ENCODE assay signal across 12 cellular contexts in genomic region chr19:38710928-38711725, GRCh38. TPM values are rescaled to one million over a fixed set of nuclear protein-coding genes. Genes with fewer than 3 reads are reported as not detected.
DNase-seq lines count a peak whose midpoint lies in the region; ATAC-seq and TF ChIP-seq lines count a peak whose summit lies in the region.
"Had no signal": no experiment of that assay in that cellular context is flagged by ENCODE, and none has a peak within 500 bp of the region (broad histone marks: within the 10 kb centered on the region; RNA-seq: fewer than 3 reads in every experiment).

No MANE protein-coding gene starts in this region.

- H3K27ac ChIP-seq in adrenal gland (peak overlapping the region; percentile 22 to 93 (median 82)), right atrium auricular region (peak overlapping the region; percentile 86 to 93), sigmoid colon (peak overlapping the region; percentile 78 to 97 (median 86))
- H3K27ac ChIP-seq: C4-2B had no signal

- H3K9me3 ChIP-seq in adrenal gland (replicated peaks in 1 of 3) (no peaks in the 10 kb centered on the region), right atrium auricular region (no peaks in the 10 kb centered on the region), sigmoid colon (no peaks in the 10 kb centered on the region)

- H3K4me1 ChIP-seq in adrenal gland (replicated peaks in 1 of 2): peaks cover 63 to 91% of the 10 kb centered on the region in 2 donors
- peaks cover 3 to 94% of the 10 kb centered on the region in 2 donors for H3K4me1 ChIP-seq in right atrium auricular region
- peaks cover 0 to 93% (median 88%) of the 10 kb centered on the region in 4 donors for H3K4me1 ChIP-seq in sigmoid colon

- H3K27me3 ChIP-seq in adrenal gland: no peaks in the 10 kb centered on the region
- no peaks in the 10 kb centered on the region for H3K27me3 ChIP-seq in right atrium auricular region
- H3K27me3 ChIP-seq in sigmoid colon: no peaks in the 10 kb centered on the region

- TF ChIP-seq POLR2A in adrenal gland (IDR thresholded peaks at IDR 0.05) (no peak), sigmoid colon (IDR thresholded peaks at IDR 0.05) (peak in 1 of 2 donors; percentile 7)

- no peak overlapping the region for H3K4me3 Mint-ChIP-seq in activated naive CD4-positive, alpha-beta T cell treated with anti-CD3 and anti-CD28 coated beads for 36 hours

- TF ChIP-seq EP300 in sigmoid colon (IDR thresholded peaks at IDR 0.05): no peak

- DNase-seq in AG20443 (ENCODE audit: low spot score) (peak; percentile 47), adrenal gland (peak in 3 of 7 donors; percentile 46 to 65 (median 59)), right atrium auricular region (ENCODE audit: low spot score) (no peak), sigmoid colon (no peak), SKM-1 (lab: John Stamatoyannopoulos, UW; ENCODE audit: unreplicated experiment) (no peak), NAMALWA (ENCODE audit: low spot score) (no peak)
- no peak for DNase-seq in activated naive CD4-positive, alpha-beta T cell treated with anti-CD3 and anti-CD28 coated beads for 36 hours
- DNase-seq: cortex of kidney; SHP77 treated with DMSO at 0.1 percent for 48 hours; stimulated activated CD4-positive, alpha-beta T cell treated with anti-CD3 and anti-CD28 coated beads, Interleukin-1b, Interleukin-23, amount 100 ng/mL, for 48 hours had no signal

- no peak overlapping the region for H3K27ac Mint-ChIP-seq in activated naive CD4-positive, alpha-beta T cell treated with anti-CD3 and anti-CD28 coated beads for 36 hours

- 45 to 68% (median 53%) methylated on average over 11 to 25 of the region's 25 CpGs for WGBS in adrenal gland, 4 donors
- WGBS in sigmoid colon, 2 donors: 89 to 91% methylated on average over 25 of the region's 25 CpGs

- H3K4me1 Mint-ChIP-seq in activated naive CD4-positive, alpha-beta T cell treated with anti-CD3 and anti-CD28 coated beads for 36 hours (ENCODE audit: low read depth): no peaks in the 10 kb centered on the region

- H3K27me3 Mint-ChIP-seq in activated naive CD4-positive, alpha-beta T cell treated with anti-CD3 and anti-CD28 coated beads for 36 hours (ENCODE audit: low read depth): no peaks in the 10 kb centered on the region

- no peaks in the 10 kb centered on the region for H3K9me3 Mint-ChIP-seq in activated naive CD4-positive, alpha-beta T cell treated with anti-CD3 and anti-CD28 coated beads for 36 hours

- CTCF ChIA-PET in activated naive CD4-positive, alpha-beta T cell treated with anti-CD3 and anti-CD28 coated beads for 36 hours (lab: Charles Lee): interaction anchor here (0.5 to 0.9 kb wide), 3 partner anchors 12 to 250 kb away, joined by 3 to 4 read pairs (median 3); no protein-coding TSS in a partner anchor

- intact Hi-C loops in adrenal gland (cut with DNase I) (no loop called here), sigmoid colon (cut with DNase I) (loop anchor here (2.0 to 5.0 kb wide), 2 partner anchors 16 to 59 kb away; no protein-coding TSS in a partner anchor)
- intact Hi-C loops in activated naive CD4-positive, alpha-beta T cell treated with anti-CD3 and anti-CD28 coated beads for 36 hours (cut with micrococcal nuclease): no loop called here

- peaks cover 7% of the 10 kb centered on the region for H3K36me3 Mint-ChIP-seq in activated naive CD4-positive, alpha-beta T cell treated with anti-CD3 and anti-CD28 coated beads for 36 hours (ENCODE audit: low read depth)

- no peak for ATAC-seq in HG02981 (IDR thresholded peaks at IDR 0.05; ENCODE audit: unreplicated experiment)

- H3K4me3 ChIP-seq in adrenal gland (no peak overlapping the region), right atrium auricular region (no peak overlapping the region), sigmoid colon (no peak overlapping the region)

- peaks cover 0 to 91% of the 10 kb centered on the region in 2 donors for H3K36me3 ChIP-seq in adrenal gland (replicated peaks in 1 of 2)
- H3K36me3 ChIP-seq in right atrium auricular region: peaks cover 99% of the 10 kb centered on the region
- H3K36me3 ChIP-seq in sigmoid colon: peaks cover 5 to 79% (median 50%) of the 10 kb centered on the region in 4 donors

- no peak for TF ChIP-seq CTCF in adrenal gland (IDR thresholded peaks at IDR 0.05)
- TF ChIP-seq CTCF in right atrium auricular region (IDR thresholded peaks at IDR 0.05): no peak
- no peak for TF ChIP-seq CTCF in sigmoid colon (IDR thresholded peaks at IDR 0.05)

RNA-seq across cellular contexts. Expression of gene CAPN12, which starts 33.1 kb away (rescaled TPM):
- total RNA-seq in adrenal gland (1 to 10 TPM in 5 of 8 donors, under 1 TPM in 2, not detected in 1; 0.39 to 5.0 (median 3.7) TPM), right atrium auricular region (under 1 TPM; 0.74 to 0.90 TPM), sigmoid colon (1 to 10 TPM in 1 of 4 donors, under 1 TPM in 2, not detected in 1; 0.33 to 3.0 (median 0.54) TPM)
- polyA plus RNA-seq in adrenal gland (10 to 100 TPM in 2 of 3 donors, under 1 TPM in 1; 0.68 to 23.1 (median 11.2) TPM), sigmoid colon (10 to 100 TPM in 1 of 3 donors, 1 to 10 TPM in 2; 5.3 to 14.3 (median 6.0) TPM)
- total RNA-seq in activated naive CD4-positive, alpha-beta T cell treated with anti-CD3 and anti-CD28 coated beads for 36 hours: 1 to 10 TPM; 1.9 to 2.2 TPM
